In genomic region chr9:125700791-125701190, GRCh38 we compare ENCODE assay signal across 11 cellular contexts. TPM values are rescaled to one million over a fixed set of nuclear protein-coding genes. Genes with fewer than 3 reads are reported as not detected.
A peak's percentile ranks its signal among the peaks of the same experiment; 100 is the strongest.
DNase-seq lines count a peak whose midpoint lies in the region; ATAC-seq and TF ChIP-seq lines count a peak whose summit lies in the region.
"Had no signal": no experiment of that assay in that cellular context is flagged by ENCODE, and none has a peak within 500 bp of the region (broad histone marks: within the 10 kb centered on the region; RNA-seq: fewer than 3 reads in every experiment).

No MANE protein-coding gene starts in this region.

- peaks cover 0 to 2% of the 10 kb centered on the region in 2 experiments for H3K4me1 ChIP-seq in trophoblast cell (ENCODE audit: control insufficient read depth in 1 of 2, insufficient read depth in 2 of 2, low read length in 2 of 2)

- intact Hi-C loops in CD14-positive monocyte (cut with micrococcal nuclease), result loop anchor here in 1 of 2 donors (10.0 kb wide), 1 partner anchor 46 kb away; no protein-coding TSS in a partner anchor

- H3K4me2 ChIP-seq in trophoblast cell (ENCODE audit: low read length), result no peak overlapping the region

- ATAC-seq in HG02759 (IDR thresholded peaks at IDR 0.05; ENCODE audit: unreplicated experiment), result peak; percentile 92

- H3K79me2 ChIP-seq in trophoblast cell (ENCODE audit: control insufficient read depth, insufficient read depth, low read length, poor library complexity), result no peaks in the 10 kb centered on the region

- no peaks in the 10 kb centered on the region for H3K9me3 ChIP-seq in trophoblast cell (ENCODE audit: insufficient read depth, low read depth, low read length)
- H3K9me3 ChIP-seq in WERI-Rb-1 (ENCODE audit: severe bottlenecking), result no peaks in the 10 kb centered on the region

- H3K36me3 ChIP-seq in trophoblast cell (ENCODE audit: control insufficient read depth in 1 of 2, insufficient read depth in 2 of 2, low read length in 2 of 2) (no peaks in the 10 kb centered on the region), WERI-Rb-1 (no peaks in the 10 kb centered on the region)

- TF ChIP-seq CTCF in WERI-Rb-1 (IDR thresholded peaks at IDR 0.05; ENCODE audit: low read depth, low read length), result no peak
- TF ChIP-seq CTCF in CD14-positive monocyte (IDR thresholded peaks at IDR 0.05), result no peak

- H3K27me3 ChIP-seq in trophoblast cell (ENCODE audit: insufficient read depth, low read length) (no peaks in the 10 kb centered on the region), WERI-Rb-1 (ENCODE audit: insufficient read depth, low read depth, severe bottlenecking) (no peaks in the 10 kb centered on the region)

- whole genome bisulfite sequencing in trophoblast cell (ENCODE audit: extremely low coverage, insufficient coverage, insufficient read length), result no CpG with 5 or more reads among the region's 2 CpGs

- H3K4me3 ChIP-seq in trophoblast cell (ENCODE audit: low read depth, low read length) (no peak overlapping the region), WERI-Rb-1 (ENCODE audit: low read depth, low read length) (no peak overlapping the region)

- no peak overlapping the region for H2AK5ac ChIP-seq in trophoblast cell (ENCODE audit: low read length)

- peak overlapping the region; percentile 62 for H3K4ac ChIP-seq in trophoblast cell (ENCODE audit: low read depth, low read length)

- H2AFZ ChIP-seq in trophoblast cell (ENCODE audit: insufficient read depth, low read length, poor library complexity), result no peak overlapping the region

- H2BK5ac ChIP-seq in trophoblast cell (ENCODE audit: low read depth, low read length, poor library complexity), result no peak overlapping the region

- H4K91ac ChIP-seq in trophoblast cell (ENCODE audit: low read depth, low read length), result no peak overlapping the region

- H3K79me1 ChIP-seq in trophoblast cell (ENCODE audit: low read length), result no peaks in the 10 kb centered on the region

- H3K27ac Mint-ChIP-seq in CD14-positive monocyte, result peak overlapping the region in 1 of 7 donors; percentile 79
- H3K27ac Mint-ChIP-seq: nephron had no signal

- peaks cover 20% of the 10 kb centered on the region for H3K4me1 Mint-ChIP-seq in CD14-positive monocyte

- H3K27ac ChIP-seq in trophoblast cell (ENCODE audit: low read depth, low read length) (no peak overlapping the region), WERI-Rb-1 (no peak overlapping the region)
- H3K27ac ChIP-seq: 22Rv1, VCaP had no signal

- H2BK12ac ChIP-seq in trophoblast cell (ENCODE audit: low read length), result no peak overlapping the region

- no peaks in the 10 kb centered on the region for H3K27me3 Mint-ChIP-seq in CD14-positive monocyte (ENCODE audit: low read depth in 3 of 3)

- no peak overlapping the region for H2BK120ac ChIP-seq in trophoblast cell (ENCODE audit: insufficient read depth, low read length, poor library complexity)

- H4K12ac ChIP-seq in trophoblast cell (ENCODE audit: low read depth, low read length), result no peak overlapping the region

- no peak overlapping the region for H3K14ac ChIP-seq in trophoblast cell (ENCODE audit: low read length)

- DNase-seq in NCI-H1417 (lab: John Stamatoyannopoulos, UW) (peak in 2 of 3 experiments; percentile 12 to 34), NCI-H1417 treated with DMSO at 0.1 percent for 48 hours (lab: John Stamatoyannopoulos, UW) (no peak), RKO (ENCODE audit: low spot score) (peak; percentile 88), trophoblast cell (no peak), WERI-Rb-1 (no peak), CD14-positive monocyte (ENCODE audit: low spot score) (no peak), occipital lobe (lab: John Stamatoyannopoulos, UW) (no peak)

- no peaks in the 10 kb centered on the region for H3K9me3 Mint-ChIP-seq in CD14-positive monocyte
- H3K9me3 Mint-ChIP-seq: nephron had no signal

- no peak overlapping the region for H3K9ac ChIP-seq in trophoblast cell (ENCODE audit: low read length)

- no peak overlapping the region for H3K4me3 Mint-ChIP-seq in CD14-positive monocyte
- H3K4me3 Mint-ChIP-seq: nephron had no signal

- no peak overlapping the region for H3K23ac ChIP-seq in trophoblast cell (ENCODE audit: low read length)

- no peak overlapping the region for H4K8ac ChIP-seq in trophoblast cell (ENCODE audit: low read depth, low read length)

- H3K18ac ChIP-seq in trophoblast cell (ENCODE audit: low read length), result no peak overlapping the region

- H3K36me3 Mint-ChIP-seq in CD14-positive monocyte, result peaks cover 9 to 12% of the 10 kb centered on the region in 2 donors

RNA-seq across cellular contexts. Expression of gene MAPKAP1, which starts 6.2 kb away (rescaled TPM):
- 64.3 and 64.4 TPM in 2 replicates for polyA plus RNA-seq in trophoblast cell (2013)
- 10 to 100 TPM; 39.9 to 44.1 TPM for polyA plus RNA-seq in CD14-positive monocyte
- total RNA-seq in occipital lobe, result 37.6 TPM

RNA-seq across cellular contexts. Expression of gene PBX3, which starts 46.4 kb away (rescaled TPM):
- 23.6 and 26.4 TPM in 2 replicates for polyA plus RNA-seq in trophoblast cell (2013)
- 1 to 10 TPM; 6.6 to 7.1 TPM for polyA plus RNA-seq in CD14-positive monocyte
- 14.3 TPM for total RNA-seq in occipital lobe

Comparison
In these comparisons a context has a peak if more than half of its experiments do, and no peak if none do; other contexts are left out.
1. DNase-seq: peak in NCI-H1417 (2 of 3) and RKO (single experiment); none in NCI-H1417 treated with DMSO at 0.1 percent for 48 hours (single experiment), trophoblast cell (0 of 2), WERI-Rb-1 (single experiment), CD14-positive monocyte (single experiment) and occipital lobe (single experiment).